10 cellular contexts compared by ENCODE assay signal in genomic region chr6:8888468-8888867, GRCh38.
A peak's percentile ranks its signal among the peaks of the same experiment; 100 is the strongest.
DNase-seq lines count a peak whose midpoint lies in the region; ATAC-seq and TF ChIP-seq lines count a peak whose summit lies in the region.
"Had no signal": no experiment of that assay in that cellular context is flagged by ENCODE, and none has a peak within 500 bp of the region (broad histone marks: within the 10 kb centered on the region; RNA-seq: fewer than 3 reads in every experiment).

No MANE protein-coding gene starts in this region.

- H3K27me3 Mint-ChIP-seq in stimulated activated naive B cell treated with anti-CD40 and anti-IgM and Interleukin-4, amounts not matched to agents 10 μg/mL and 1 μg/mL and 100 μg/mL, for 72 hours, result no peaks in the 10 kb centered on the region
- H3K27me3 Mint-ChIP-seq: B cell had no signal

- no peaks in the 10 kb centered on the region for H3K79me2 ChIP-seq in mammary epithelial cell (ENCODE audit: insufficient read depth, low read length)

- DNase-seq in SKM-1 treated with dmso at 0.1 percent for 144 hours (lab: John Stamatoyannopoulos, UW; ENCODE audit: unreplicated experiment), result peak; percentile 25
- DNase-seq in SKM-1 (lab: John Stamatoyannopoulos, UW; ENCODE audit: unreplicated experiment), result no peak
- DNase-seq in M059J (ENCODE audit: low read depth), result peak; percentile 30
- no peak for DNase-seq in mammary epithelial cell
- DNase-seq in stimulated activated naive B cell treated with anti-CD40 and anti-IgM and Interleukin-4, amounts not matched to agents 10 μg/mL and 1 μg/mL and 100 μg/mL, for 72 hours, result no peak
- no peak for DNase-seq in ascending aorta (ENCODE audit: low spot score in 2 of 2)
- DNase-seq in effector CD8-positive, alpha-beta T cell (lab: John Stamatoyannopoulos, UW), result no peak
- DNase-seq: stomach had no signal

- intact Hi-C loops in mammary epithelial cell (cut with micrococcal nuclease) (loop anchor here (1.0 kb wide), 2 partner anchors 180 to 349 kb away; no protein-coding TSS in a partner anchor), ascending aorta (cut with DNase I) (no loop called here)

- H3K4me2 ChIP-seq in mammary epithelial cell (ENCODE audit: insufficient read depth, low read depth, low read length), result no peak overlapping the region

- CTCF ChIA-PET in mammary epithelial cell (lab: Charles Lee; ENCODE audit: low non-redundant PET), result no interaction called here

- peak; percentile 46 to 53 for ATAC-seq in stimulated activated naive B cell treated with anti-CD40 and anti-IgM and Interleukin-4, amounts not matched to agents 10 μg/mL and 1 μg/mL and 100 μg/mL, for 72 hours (replicated peaks)
- ATAC-seq in HG03045 (IDR thresholded peaks at IDR 0.05; ENCODE audit: unreplicated experiment), result no peak

- TF ChIP-seq CTCF in mammary epithelial cell (conservative IDR thresholded peaks at IDR 0.05 in 1 of 2, IDR thresholded peaks at IDR 0.05 in 1 of 2; ENCODE audit: extremely low read depth in 1 of 2, insufficient read depth in 1 of 2, low read depth in 1 of 2, low read length in 2 of 2) (peak; percentile 41 to 42), ascending aorta (IDR thresholded peaks at IDR 0.05) (no peak)

- H3K27ac Mint-ChIP-seq in stimulated activated naive B cell treated with anti-CD40 and anti-IgM and Interleukin-4, amounts not matched to agents 10 μg/mL and 1 μg/mL and 100 μg/mL, for 72 hours, result no peak overlapping the region
- H3K27ac Mint-ChIP-seq: B cell had no signal

- H3K9me3 Mint-ChIP-seq in stimulated activated naive B cell treated with anti-CD40 and anti-IgM and Interleukin-4, amounts not matched to agents 10 μg/mL and 1 μg/mL and 100 μg/mL, for 72 hours, result no peaks in the 10 kb centered on the region

- no peaks in the 10 kb centered on the region for H3K4me1 Mint-ChIP-seq in stimulated activated naive B cell treated with anti-CD40 and anti-IgM and Interleukin-4, amounts not matched to agents 10 μg/mL and 1 μg/mL and 100 μg/mL, for 72 hours
- H3K4me1 Mint-ChIP-seq: B cell had no signal

- no peak overlapping the region for H3K27ac ChIP-seq in mammary epithelial cell (ENCODE audit: insufficient read depth, low read depth, low read length)
- no peak overlapping the region for H3K27ac ChIP-seq in ascending aorta
- H3K27ac ChIP-seq: stomach had no signal

- no peak overlapping the region for H3K4me3 Mint-ChIP-seq in stimulated activated naive B cell treated with anti-CD40 and anti-IgM and Interleukin-4, amounts not matched to agents 10 μg/mL and 1 μg/mL and 100 μg/mL, for 72 hours
- H3K4me3 Mint-ChIP-seq: B cell had no signal

- in situ Hi-C loops in mammary epithelial cell (cut with MboI; ENCODE audit: low sequenced_read_pairs in 2 of 2), result no loop called here

- H2AFZ ChIP-seq in mammary epithelial cell (ENCODE audit: low read depth, low read length), result no peak overlapping the region

- no peak overlapping the region for H3K4me3 ChIP-seq in mammary epithelial cell (replicated peaks in 1 of 3; ENCODE audit: insufficient read depth in 1 of 3, low read depth in 2 of 3, low read length in 3 of 3)
- H3K4me3 ChIP-seq in ascending aorta, result no peak overlapping the region
- H3K4me3 ChIP-seq: stomach had no signal

- WGBS in mammary epithelial cell (ENCODE audit: low coverage, missing lambda C conversion rate), result 93% methylated on average over 3 of the region's 3 CpGs

- no TSS peak for BruUV-seq in mammary epithelial cell (replicated peaks; lab: Mats Ljungman, UMichigan)

- H3K27me3 ChIP-seq in mammary epithelial cell (ENCODE audit: insufficient read depth, low read length), result peaks cover 3% of the 10 kb centered on the region
- no peaks in the 10 kb centered on the region for H3K27me3 ChIP-seq in ascending aorta

- H3K4me1 ChIP-seq in mammary epithelial cell (ENCODE audit: insufficient read depth, low read length) (no peaks in the 10 kb centered on the region), ascending aorta (no peaks in the 10 kb centered on the region)
- H3K4me1 ChIP-seq: stomach had no signal

- H3K9me3 ChIP-seq in mammary epithelial cell (replicated peaks; ENCODE audit: insufficient read depth, low read length) (no peaks in the 10 kb centered on the region), ascending aorta (no peaks in the 10 kb centered on the region)
- H3K9me3 ChIP-seq: stomach had no signal

- no peaks in the 10 kb centered on the region for H3K36me3 ChIP-seq in mammary epithelial cell (ENCODE audit: insufficient read depth, low read length)
- H3K36me3 ChIP-seq in ascending aorta, result no peaks in the 10 kb centered on the region
- H3K36me3 ChIP-seq: stomach had no signal

- no peaks in the 10 kb centered on the region for H4K20me1 ChIP-seq in mammary epithelial cell (ENCODE audit: insufficient read depth, low read length)

- H3K36me3 Mint-ChIP-seq in stimulated activated naive B cell treated with anti-CD40 and anti-IgM and Interleukin-4, amounts not matched to agents 10 μg/mL and 1 μg/mL and 100 μg/mL, for 72 hours, result no peaks in the 10 kb centered on the region

- H3K9ac ChIP-seq in mammary epithelial cell (ENCODE audit: insufficient read depth, low read length), result no peak overlapping the region

- dilution Hi-C loops in mammary epithelial cell (cut with HindIII; ENCODE audit: low sequenced_read_pairs), result no loop called here

Comparison
In these comparisons a context has a peak if more than half of its experiments do, and no peak if none do; other contexts are left out.
1. DNase-seq: peak in SKM-1 treated with dmso at 0.1 percent for 144 hours (single experiment) and M059J (single experiment); none in SKM-1 (single experiment), mammary epithelial cell (single experiment), stimulated activated naive B cell treated with anti-CD40 and anti-IgM and Interleukin-4, amounts not matched to agents 10 μg/mL and 1 μg/mL and 100 μg/mL, for 72 hours (single experiment), ascending aorta (0 of 2) and effector CD8-positive, alpha-beta T cell (single experiment).
2. CTCF ChIP-seq: peak in mammary epithelial cell (2 of 2); none in ascending aorta (0 of 3).